In the genomic region with DNA sequence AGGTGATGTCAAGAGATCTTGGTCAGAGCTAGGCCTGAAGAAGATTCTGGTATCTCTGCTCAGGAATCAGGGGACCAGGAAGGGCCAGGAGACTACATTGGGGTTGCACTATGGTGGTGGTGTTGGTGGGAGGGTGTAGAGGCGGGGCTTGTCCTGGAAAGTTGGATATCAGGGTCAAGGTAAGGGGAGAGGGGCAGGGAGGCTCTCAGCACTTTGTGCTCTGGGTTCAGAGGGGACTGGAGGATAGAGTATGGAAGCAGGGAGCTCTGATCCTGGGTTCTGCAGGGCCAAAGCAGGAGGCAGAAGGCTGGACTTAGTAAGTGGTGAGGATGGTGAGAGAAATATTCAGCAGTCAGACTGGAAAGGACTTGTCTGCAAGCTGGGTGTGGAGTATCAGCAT, we compare ENCODE assay signal across 8 cellular contexts. TPM values are rescaled to one million over a fixed set of nuclear protein-coding genes. Genes with fewer than 3 reads are reported as not detected.
DNase-seq lines count a peak whose midpoint lies in the region; ATAC-seq and TF ChIP-seq lines count a peak whose summit lies in the region.
"Had no signal": no experiment of that assay in that cellular context is flagged by ENCODE, and none has a peak within 500 bp of the region (broad histone marks: within the 10 kb centered on the region; RNA-seq: fewer than 3 reads in every experiment).

No MANE protein-coding gene starts in this region.

- H3K9me3 ChIP-seq in HCT116 (ENCODE audit: control insufficient read depth in 1 of 2, insufficient read depth in 1 of 2, low read depth in 1 of 2, low read length in 2 of 2) (no peaks in the 10 kb centered on the region), iPS-18a (ENCODE audit: control insufficient read depth, low read depth, low read length) (no peaks in the 10 kb centered on the region)

- POLR2A ChIA-PET in HCT116 (lab: Charles Lee), result interaction anchor here (1.1 to 2.0 kb wide), 3 partner anchors 10 to 18 kb away, joined by 3 to 11 read pairs (median 4); a partner anchor contains a TSS
- POLR2A ChIA-PET in activated CD4-positive, alpha-beta memory T cell treated with anti-CD3 and anti-CD28 coated beads, Interleukin-2, amount 10 ng/mL, durations not matched to agents 7 days and 5 days (lab: Charles Lee), result interaction anchor here (10.2 to 13.2 kb wide), 2 partner anchors 10 kb away, joined by 57 to 204 read pairs; a partner anchor contains a TSS

- H3K4me3 ChIP-seq in HCT116 (replicated peaks in 1 of 2; ENCODE audit: low read depth in 1 of 2, low read length in 2 of 2), result peak overlapping the region; percentile 67 to 70
- H3K4me3 ChIP-seq in iPS-18a (ENCODE audit: low read length), result peak overlapping the region; percentile 57

- peaks cover 8% of the 10 kb centered on the region; the same call in 1 of the 2 replicates for H3K79me2 ChIP-seq in HCT116 (ENCODE audit: insufficient read depth, low read length)

- no peaks in the 10 kb centered on the region for H4K20me1 ChIP-seq in HCT116 (ENCODE audit: insufficient read depth)

- H3K27me3 ChIP-seq in HCT116 (ENCODE audit: insufficient read depth, low read length) (no peaks in the 10 kb centered on the region), iPS-18a (ENCODE audit: control insufficient read depth, insufficient read depth, low read length) (peaks cover 94% of the 10 kb centered on the region)

- RAD21 ChIA-PET in HCT116 (lab: Charles Lee; ENCODE audit: low non-redundant PET in 1 of 2, low total read pairs in 2 of 2, uncharacterized antibody in 2 of 2, unreplicated experiment in 2 of 2), result interaction anchor here in 1 of 2 experiments (1.2 kb wide), 1 partner anchor 155 kb away, joined by 3 read pairs; no protein-coding TSS in a partner anchor

- peaks cover 40% of the 10 kb centered on the region for H3K36me3 Mint-ChIP-seq in activated CD4-positive, alpha-beta memory T cell treated with anti-CD3 and anti-CD28 coated beads, Interleukin-2, amount 10 ng/mL, durations not matched to agents 7 days and 5 days (ENCODE audit: low read depth)
- H3K36me3 Mint-ChIP-seq in stimulated activated memory B cell treated with anti-CD40 and anti-IgM and Interleukin-4, amounts not matched to agents 10 μg/mL and 1 μg/mL and 100 μg/mL, for 72 hours, result no peaks in the 10 kb centered on the region

- intact Hi-C loops in HCT116 (cut with micrococcal nuclease), result loop anchor here (1.0 kb wide), 1 partner anchor 158 kb away; no protein-coding TSS in a partner anchor

- H3K27ac Mint-ChIP-seq in activated CD4-positive, alpha-beta memory T cell treated with anti-CD3 and anti-CD28 coated beads, Interleukin-2, amount 10 ng/mL, durations not matched to agents 7 days and 5 days, result peak overlapping the region; percentile 52
- H3K27ac Mint-ChIP-seq in stimulated activated memory B cell treated with anti-CD40 and anti-IgM and Interleukin-4, amounts not matched to agents 10 μg/mL and 1 μg/mL and 100 μg/mL, for 72 hours, result peak overlapping the region; percentile 65

- H3K27ac ChIP-seq in HCT116 (ENCODE audit: low read depth, low read length) (peak overlapping the region; percentile 97), iPS-18a (ENCODE audit: low read length) (no peak overlapping the region)

- peak overlapping the region; percentile 78 for H3K4me3 Mint-ChIP-seq in activated CD4-positive, alpha-beta memory T cell treated with anti-CD3 and anti-CD28 coated beads, Interleukin-2, amount 10 ng/mL, durations not matched to agents 7 days and 5 days
- H3K4me3 Mint-ChIP-seq in stimulated activated memory B cell treated with anti-CD40 and anti-IgM and Interleukin-4, amounts not matched to agents 10 μg/mL and 1 μg/mL and 100 μg/mL, for 72 hours, result peak overlapping the region; percentile 79

- H3K9me3 Mint-ChIP-seq in activated CD4-positive, alpha-beta memory T cell treated with anti-CD3 and anti-CD28 coated beads, Interleukin-2, amount 10 ng/mL, durations not matched to agents 7 days and 5 days, result no peaks in the 10 kb centered on the region
- no peaks in the 10 kb centered on the region for H3K9me3 Mint-ChIP-seq in stimulated activated memory B cell treated with anti-CD40 and anti-IgM and Interleukin-4, amounts not matched to agents 10 μg/mL and 1 μg/mL and 100 μg/mL, for 72 hours

- H3K4me1 Mint-ChIP-seq in activated CD4-positive, alpha-beta memory T cell treated with anti-CD3 and anti-CD28 coated beads, Interleukin-2, amount 10 ng/mL, durations not matched to agents 7 days and 5 days, result peaks cover 57% of the 10 kb centered on the region
- peaks cover 37% of the 10 kb centered on the region for H3K4me1 Mint-ChIP-seq in stimulated activated memory B cell treated with anti-CD40 and anti-IgM and Interleukin-4, amounts not matched to agents 10 μg/mL and 1 μg/mL and 100 μg/mL, for 72 hours

- no peak for TF ChIP-seq RAD21 in HCT116 (IDR thresholded peaks at IDR 0.05; ENCODE audit: low read depth)

- H3K9me2 ChIP-seq in HCT116 (ENCODE audit: insufficient read depth), result no peaks in the 10 kb centered on the region

- CTCF ChIA-PET in HCT116 (lab: Charles Lee), result interaction anchor here (0.7 to 2.2 kb wide), 4 partner anchors 13 to 155 kb away, joined by 3 to 9 read pairs (median 6); no protein-coding TSS in a partner anchor
- CTCF ChIA-PET in activated CD4-positive, alpha-beta memory T cell treated with anti-CD3 and anti-CD28 coated beads, Interleukin-2, amount 10 ng/mL, durations not matched to agents 7 days and 5 days (lab: Charles Lee), result interaction anchor here (0.7 to 4.2 kb wide), 7 partner anchors 10 to 195 kb away, joined by 3 to 15 read pairs (median 5); no protein-coding TSS in a partner anchor

- TF ChIP-seq POLR2A in HCT116 (IDR thresholded peaks at IDR 0.05; ENCODE audit: borderline replicate concordance, extremely low read depth, insufficient read depth, insufficient read length), result no peak

- no peak for TF ChIP-seq CTCF in HCT116 (IDR thresholded peaks at IDR 0.05 in 2 of 3, conservative IDR thresholded peaks at IDR 0.05 in 1 of 3; ENCODE audit: borderline replicate concordance in 1 of 3, insufficient read depth in 1 of 3, low read depth in 2 of 3, low read length in 2 of 3)
- TF ChIP-seq CTCF in omental fat pad (IDR thresholded peaks at IDR 0.05), result no peak

- H3K27me3 Mint-ChIP-seq in activated CD4-positive, alpha-beta memory T cell treated with anti-CD3 and anti-CD28 coated beads, Interleukin-2, amount 10 ng/mL, durations not matched to agents 7 days and 5 days, result peaks cover 35% of the 10 kb centered on the region
- peaks cover 87% of the 10 kb centered on the region for H3K27me3 Mint-ChIP-seq in stimulated activated memory B cell treated with anti-CD40 and anti-IgM and Interleukin-4, amounts not matched to agents 10 μg/mL and 1 μg/mL and 100 μg/mL, for 72 hours

- peak overlapping the region; percentile 84 for H3K9ac ChIP-seq in HCT116 (ENCODE audit: low read length)
- no peak overlapping the region for H3K9ac ChIP-seq in iPS-18a (ENCODE audit: low read length)

- BruUV-seq in HCT116 (replicated peaks; lab: Mats Ljungman, UMichigan), result no TSS peak

- ATAC-seq in HCT116 (no peak), omental fat pad (ENCODE audit: low FRiP score) (no peak), HG02981 (IDR thresholded peaks at IDR 0.05; ENCODE audit: unreplicated experiment) (no peak)
- no peak for ATAC-seq in stimulated activated memory B cell treated with anti-CD40 and anti-IgM and Interleukin-4, amounts not matched to agents 10 μg/mL and 1 μg/mL and 100 μg/mL, for 72 hours

- DNase-seq in HCT116 (ENCODE audit: low read depth, low spot score) (no peak), omental fat pad (ENCODE audit: low spot score) (no peak), AG08395 (ENCODE audit: low spot score) (no peak)
- DNase-seq in activated CD4-positive, alpha-beta memory T cell treated with anti-CD3 and anti-CD28 coated beads, Interleukin-2, amount 10 ng/mL, durations not matched to agents 7 days and 5 days, result no peak
- DNase-seq: NCI-H1417 treated with DMSO at 0.1 percent for 48 hours had no signal

- peak overlapping the region; percentile 75 for H3K4me2 ChIP-seq in HCT116 (ENCODE audit: low read length)

- H3K36me3 ChIP-seq in HCT116 (ENCODE audit: control insufficient read depth in 1 of 2, insufficient read depth in 2 of 2, low read length in 2 of 2) (0 out of 4 replicates have a peak, but pooled peaks cover 0 to 6% of the 10 kb centered on the region in 2 experiments), iPS-18a (ENCODE audit: control insufficient read depth, low read depth, low read length) (no peaks in the 10 kb centered on the region)

- H3K4me1 ChIP-seq in HCT116 (ENCODE audit: control insufficient read depth in 1 of 2, insufficient read depth in 2 of 2, low read length in 2 of 2) (peaks cover 53 to 86% of the 10 kb centered on the region in 2 experiments), iPS-18a (ENCODE audit: control insufficient read depth, low read depth, low read length) (peaks cover 19% of the 10 kb centered on the region)

- H2AFZ ChIP-seq in HCT116 (ENCODE audit: low read depth, low read length, poor library complexity, severe bottlenecking), result no peak overlapping the region

TF ChIP-seq in HCT116, 20 proteins besides CTCF, POLR2A, EP300 and RAD21 (continues in another document):
- TF ChIP-seq FOSL1 (IDR thresholded peaks at IDR 0.05; ENCODE audit: low read depth), result no peak

RNA-seq across cellular contexts. Expression of a gene that starts 3.0 kb away (rescaled TPM):
- total RNA-seq in HCT116 (2021; ENCODE audit: unreplicated experiment) (54.0 TPM), omental fat pad (10 to 100 TPM; 17.1 to 60.4 (median 41.3) TPM)
- 76.0 and 87.8 TPM in 2 replicates for polyA plus RNA-seq in HCT116 (2012)
- total RNA-seq in activated CD4-positive, alpha-beta memory T cell treated with anti-CD3 and anti-CD28 coated beads, Interleukin-2, amount 10 ng/mL, durations not matched to agents 7 days and 5 days, result 10 to 100 TPM; 35.6 to 36.7 TPM

RNA-seq across cellular contexts. Expression of a gene that starts 8.8 kb away (rescaled TPM):
- total RNA-seq in HCT116 (2021; ENCODE audit: unreplicated experiment) (46.6 TPM), omental fat pad (10 to 100 TPM; 21.2 to 77.2 (median 35.8) TPM)
- 32.7 and 36.2 TPM in 2 replicates for polyA plus RNA-seq in HCT116 (2012)
- 100 to 1,000 TPM; 107 to 110 TPM for total RNA-seq in activated CD4-positive, alpha-beta memory T cell treated with anti-CD3 and anti-CD28 coated beads, Interleukin-2, amount 10 ng/mL, durations not matched to agents 7 days and 5 days

RNA-seq across cellular contexts. Expression of a gene that starts 10.4 kb away (rescaled TPM):
- total RNA-seq in HCT116 (2021; ENCODE audit: unreplicated experiment) (38.7 TPM), omental fat pad (10 to 100 TPM; 12.6 to 53.4 (median 17.2) TPM)
- polyA plus RNA-seq in HCT116 (2012), result 29.7 and 41.0 TPM in 2 replicates
- total RNA-seq in activated CD4-positive, alpha-beta memory T cell treated with anti-CD3 and anti-CD28 coated beads, Interleukin-2, amount 10 ng/mL, durations not matched to agents 7 days and 5 days, result 10 to 100 TPM; 63.9 to 70.9 TPM

RNA-seq across cellular contexts. Expression of a gene that starts 13.6 kb away (rescaled TPM):
- 27.8 TPM for total RNA-seq in HCT116 (2021; ENCODE audit: unreplicated experiment)
- 20.5 and 21.6 TPM in 2 replicates for polyA plus RNA-seq in HCT116 (2012)
- total RNA-seq in activated CD4-positive, alpha-beta memory T cell treated with anti-CD3 and anti-CD28 coated beads, Interleukin-2, amount 10 ng/mL, durations not matched to agents 7 days and 5 days, result 10 to 100 TPM; 52.3 to 54.4 TPM
- 10 to 100 TPM; 12.8 to 24.7 (median 15.9) TPM for total RNA-seq in omental fat pad

RNA-seq across cellular contexts. Expression of a gene that starts 13.6 kb away (rescaled TPM):
- total RNA-seq in HCT116 (2021; ENCODE audit: unreplicated experiment) (20.5 TPM), omental fat pad (10 to 100 TPM; 25.3 to 32.5 (median 28.9) TPM)
- polyA plus RNA-seq in HCT116 (2012), result 13.6 and 16.4 TPM in 2 replicates
- total RNA-seq in activated CD4-positive, alpha-beta memory T cell treated with anti-CD3 and anti-CD28 coated beads, Interleukin-2, amount 10 ng/mL, durations not matched to agents 7 days and 5 days, result 10 to 100 TPM; 96.9 to 97.3 TPM
